Comparison of ENCODE assay signal across 18 cellular contexts in genomic region chr17:79617304-79617703, GRCh38. TPM values are rescaled to one million over a fixed set of nuclear protein-coding genes. Genes with fewer than 3 reads are reported as not detected.
"Had no signal": no experiment of that assay in that cellular context is flagged by ENCODE, and none has a peak within 500 bp of the region (broad histone marks: within the 10 kb centered on the region; RNA-seq: fewer than 3 reads in every experiment).

No MANE protein-coding gene starts in this region.

- H3K27ac Mint-ChIP-seq: activated naive CD4-positive, alpha-beta T cell treated with anti-CD3 and anti-CD28 coated beads for 36 hours; activated T-helper 17 cell treated with anti-CD3 and anti-CD28 coated beads, Interleukin-2, amount 50 U/mL, for 72 hours; immature natural killer cell; stimulated activated effector memory CD8-positive, alpha-beta T cell treated with anti-CD3 and anti-CD28 coated beads, Interleukin-12 subunit alpha, Interleukin-12 subunit beta, amount 100 ng/mL, for 72 hours; T-helper 2 cell treated with Interferon-gamma antibody and Interleukin-4, amounts not matched to agents 5 μg/mL and 100 μg/mL, for 36 hours had no signal

- H3K4me3 Mint-ChIP-seq: activated naive CD4-positive, alpha-beta T cell treated with anti-CD3 and anti-CD28 coated beads for 36 hours; activated T-helper 17 cell treated with anti-CD3 and anti-CD28 coated beads, Interleukin-2, amount 50 U/mL, for 72 hours; immature natural killer cell; stimulated activated effector memory CD8-positive, alpha-beta T cell treated with anti-CD3 and anti-CD28 coated beads, Interleukin-12 subunit alpha, Interleukin-12 subunit beta, amount 100 ng/mL, for 72 hours; T-helper 2 cell treated with Interferon-gamma antibody and Interleukin-4, amounts not matched to agents 5 μg/mL and 100 μg/mL, for 36 hours had no signal

- H3K9me3 Mint-ChIP-seq: activated T-helper 17 cell treated with anti-CD3 and anti-CD28 coated beads, Interleukin-2, amount 50 U/mL, for 72 hours; immature natural killer cell; stimulated activated effector memory CD8-positive, alpha-beta T cell treated with anti-CD3 and anti-CD28 coated beads, Interleukin-12 subunit alpha, Interleukin-12 subunit beta, amount 100 ng/mL, for 72 hours had no signal

- H3K4me1 Mint-ChIP-seq: activated T-helper 17 cell treated with anti-CD3 and anti-CD28 coated beads, Interleukin-2, amount 50 U/mL, for 72 hours; naive B cell had no signal

- H3K4me1 ChIP-seq: adrenal gland, foreskin keratinocyte, psoas muscle, right lobe of liver, thyroid gland had no signal

- ATAC-seq: activated T-helper 17 cell treated with anti-CD3 and anti-CD28 coated beads, Interleukin-2, amount 50 U/mL, for 72 hours; foreskin keratinocyte; left colon; psoas muscle; right lobe of liver; stimulated activated effector memory CD8-positive, alpha-beta T cell treated with anti-CD3 and anti-CD28 coated beads, Interleukin-12 subunit alpha, Interleukin-12 subunit beta, amount 100 ng/mL, for 72 hours had no signal

- H3K9me3 ChIP-seq: adrenal gland, psoas muscle, right lobe of liver, thyroid gland had no signal

- H3K27ac ChIP-seq: adrenal gland, coronary artery, foreskin keratinocyte, psoas muscle, right lobe of liver, thyroid gland had no signal

- H3K4me3 ChIP-seq: adrenal gland, coronary artery, psoas muscle, right lobe of liver, thyroid gland had no signal

- DNase-seq: activated CD4-positive, alpha-beta T cell treated with anti-CD3 and anti-CD28 coated beads, Interleukin-2, amount 50 U/mL, for 48 hours; activated naive CD4-positive, alpha-beta T cell treated with anti-CD3 and anti-CD28 coated beads for 36 hours; adrenal gland; central memory CD4-positive, alpha-beta T cell; effector CD4-positive, alpha-beta T cell; foreskin keratinocyte; immature natural killer cell; left colon; naive B cell; nucleus accumbens; thyroid gland had no signal

- H3K36me3 ChIP-seq: adrenal gland, right lobe of liver, thyroid gland had no signal

- H3K36me3 Mint-ChIP-seq: immature natural killer cell, naive B cell had no signal

RNA-seq across cellular contexts. Expression of gene RBFOX3, which starts 6.5 kb away (rescaled TPM):
- total RNA-seq: activated naive CD4-positive, alpha-beta T cell treated with anti-CD3 and anti-CD28 coated beads for 36 hours; activated T-helper 17 cell treated with anti-CD3 and anti-CD28 coated beads, Interleukin-2, amount 50 U/mL, for 72 hours; foreskin keratinocyte; lung microvascular endothelial cell; psoas muscle; right lobe of liver; thyroid gland had no signal
- polyA plus RNA-seq: foreskin keratinocyte had no signal
